ENCODE assay signal across 19 cellular contexts in the genomic region with DNA sequence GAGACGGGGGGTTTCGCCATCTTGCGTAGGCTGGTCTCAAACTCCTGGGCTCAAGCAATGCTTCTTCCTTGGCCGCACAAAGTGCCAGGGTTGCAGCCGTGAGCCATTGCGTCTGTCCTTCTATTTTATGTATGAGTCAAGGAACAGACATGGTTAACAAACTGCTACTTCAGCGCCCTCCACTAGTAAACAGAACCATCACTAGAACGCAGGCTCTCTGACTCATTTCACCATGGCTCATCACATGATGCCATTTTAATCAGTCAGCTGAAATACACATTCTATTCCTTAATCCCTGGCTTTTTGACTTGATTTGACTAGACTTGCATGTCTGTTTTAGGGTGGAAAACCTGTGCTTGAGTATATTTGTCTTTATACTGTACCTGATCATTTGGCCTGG. TPM values are rescaled to one million over a fixed set of nuclear protein-coding genes. Genes with fewer than 3 reads are reported as not detected.
DNase-seq lines count a peak whose midpoint lies in the region; ATAC-seq and TF ChIP-seq lines count a peak whose summit lies in the region.
"Had no signal": no experiment of that assay in that cellular context is flagged by ENCODE, and none has a peak within 500 bp of the region (broad histone marks: within the 10 kb centered on the region; RNA-seq: fewer than 3 reads in every experiment).

No MANE protein-coding gene starts in this region.

- no peaks in the 10 kb centered on the region for H3K79me2 ChIP-seq in ACC112 (ENCODE audit: control insufficient read depth, insufficient read depth, low read length, unreplicated experiment)

- H3K4me3 Mint-ChIP-seq in endodermal cell = no peak overlapping the region
- no peak overlapping the region for H3K4me3 Mint-ChIP-seq in activated CD8-positive, alpha-beta T cell treated with anti-CD3 and anti-CD28 coated beads for 36 hours
- H3K4me3 Mint-ChIP-seq: naive B cell had no signal

- CTCF ChIA-PET in activated CD8-positive, alpha-beta T cell treated with anti-CD3 and anti-CD28 coated beads for 36 hours (lab: Charles Lee) = no interaction called here

- H3K4me1 Mint-ChIP-seq in endodermal cell = peaks cover 25% of the 10 kb centered on the region
- H3K4me1 Mint-ChIP-seq in activated CD8-positive, alpha-beta T cell treated with anti-CD3 and anti-CD28 coated beads for 36 hours (ENCODE audit: low read depth) = no peaks in the 10 kb centered on the region
- H3K4me1 Mint-ChIP-seq: naive B cell had no signal

- H3K27ac ChIP-seq in ACC112 (ENCODE audit: low read depth, low read length) = no peak overlapping the region
- no peak overlapping the region for H3K27ac ChIP-seq in endodermal cell (ENCODE audit: low read depth, low read length)
- H3K27ac ChIP-seq in ovary = no peak overlapping the region
- no peak overlapping the region for H3K27ac ChIP-seq in prostate gland
- H3K27ac ChIP-seq: A549, body of pancreas had no signal

- H2AFZ ChIP-seq in ACC112 (ENCODE audit: low read length, unreplicated experiment) = peak overlapping the region; percentile 62

- H3K36me3 Mint-ChIP-seq in endodermal cell (ENCODE audit: low read depth) = peaks cover 37% of the 10 kb centered on the region
- no peaks in the 10 kb centered on the region for H3K36me3 Mint-ChIP-seq in activated CD8-positive, alpha-beta T cell treated with anti-CD3 and anti-CD28 coated beads for 36 hours (ENCODE audit: low read depth)

- H3K9ac ChIP-seq in endodermal cell (ENCODE audit: extremely low read depth, low read length, poor library complexity, severe bottlenecking) = no peak overlapping the region

- H3K4me1 ChIP-seq in ACC112 (ENCODE audit: control insufficient read depth, insufficient read depth, low read length, unreplicated experiment) = peaks cover 5% of the 10 kb centered on the region
- peaks cover 9% of the 10 kb centered on the region for H3K4me1 ChIP-seq in endodermal cell (ENCODE audit: control insufficient read depth, insufficient read depth, low read length)
- H3K4me1 ChIP-seq in ovary (ENCODE audit: insufficient read depth) = peaks cover 9% of the 10 kb centered on the region
- no peaks in the 10 kb centered on the region for H3K4me1 ChIP-seq in prostate gland (replicated peaks)
- H3K4me1 ChIP-seq: A549, body of pancreas, Caco-2 had no signal

- ATAC-seq in activated CD8-positive, alpha-beta T cell treated with anti-CD3 and anti-CD28 coated beads for 36 hours = no peak
- ATAC-seq: A549, body of pancreas, PC-3 had no signal

- TF ChIP-seq POLR2A in ovary (IDR thresholded peaks at IDR 0.05) = no peak
- TF ChIP-seq POLR2A in prostate gland (IDR thresholded peaks at IDR 0.05) = no peak

- POLR2A ChIA-PET in activated CD8-positive, alpha-beta T cell treated with anti-CD3 and anti-CD28 coated beads for 36 hours (lab: Charles Lee) = no interaction called here

- no peak for TF ChIP-seq EP300 in ovary (IDR thresholded peaks at IDR 0.05)

- TF ChIP-seq CTCF in endodermal cell (conservative IDR thresholded peaks at IDR 0.05) (no peak), ovary (IDR thresholded peaks at IDR 0.05) (no peak), prostate gland (IDR thresholded peaks at IDR 0.05) (no peak)
- no peak for TF ChIP-seq CTCF in activated CD8-positive, alpha-beta T cell treated with anti-CD3 and anti-CD28 coated beads for 36 hours (IDR thresholded peaks at IDR 0.05)

- peak overlapping the region; percentile 77 for H3K27ac Mint-ChIP-seq in endodermal cell
- H3K27ac Mint-ChIP-seq in activated CD8-positive, alpha-beta T cell treated with anti-CD3 and anti-CD28 coated beads for 36 hours = no peak overlapping the region
- H3K27ac Mint-ChIP-seq: naive B cell had no signal

- H3K27me3 Mint-ChIP-seq in endodermal cell (ENCODE audit: insufficient read depth) = no peaks in the 10 kb centered on the region
- no peaks in the 10 kb centered on the region for H3K27me3 Mint-ChIP-seq in activated CD8-positive, alpha-beta T cell treated with anti-CD3 and anti-CD28 coated beads for 36 hours

- H3K36me3 ChIP-seq in ACC112 (ENCODE audit: insufficient read depth, low read length) (no peaks in the 10 kb centered on the region), endodermal cell (ENCODE audit: control insufficient read depth, insufficient read depth, low read length) (peaks cover 46% of the 10 kb centered on the region), ovary (no peaks in the 10 kb centered on the region), prostate gland (no peaks in the 10 kb centered on the region)

- H3K9me3 ChIP-seq in endodermal cell (ENCODE audit: control insufficient read depth, low read length) (peaks cover 27% of the 10 kb centered on the region), ovary (no peaks in the 10 kb centered on the region), prostate gland (no peaks in the 10 kb centered on the region)
- H3K9me3 ChIP-seq: A549, body of pancreas, Caco-2 had no signal

- intact Hi-C loops in ovary (cut with DNase I) = no loop called here
- intact Hi-C loops in activated CD8-positive, alpha-beta T cell treated with anti-CD3 and anti-CD28 coated beads for 36 hours (cut with micrococcal nuclease) = no loop called here
- intact Hi-C loops in prostate gland (cut with DNase I) = no loop called here

- no peaks in the 10 kb centered on the region for H3K27me3 ChIP-seq in ACC112 (ENCODE audit: insufficient read depth, low read length)
- no peaks in the 10 kb centered on the region for H3K27me3 ChIP-seq in endodermal cell (ENCODE audit: control insufficient read depth, insufficient read depth, low read length, poor library complexity, severe bottlenecking)
- no peaks in the 10 kb centered on the region for H3K27me3 ChIP-seq in ovary
- no peaks in the 10 kb centered on the region for H3K27me3 ChIP-seq in prostate gland (replicated peaks; ENCODE audit: insufficient read depth)
- H3K27me3 ChIP-seq: body of pancreas had no signal

- 88 to 92% methylated on average over 7 to 8 of the region's 8 CpGs for WGBS in endodermal cell (ENCODE audit: insufficient coverage in 1 of 2, insufficient read length in 1 of 2), 2 experiments
- 85 to 89% (median 87%) methylated on average over 8 of the region's 8 CpGs for WGBS in ovary, 3 donors
- WGBS in prostate gland = 88% methylated on average over 8 of the region's 8 CpGs

- H3K9me3 Mint-ChIP-seq in endodermal cell = peaks cover 12% of the 10 kb centered on the region
- H3K9me3 Mint-ChIP-seq in activated CD8-positive, alpha-beta T cell treated with anti-CD3 and anti-CD28 coated beads for 36 hours = no peaks in the 10 kb centered on the region
- H3K9me3 Mint-ChIP-seq: naive B cell had no signal

- H3K4me3 ChIP-seq in ACC112 (ENCODE audit: low read depth, low read length) (no peak overlapping the region), endodermal cell (ENCODE audit: low read length) (no peak overlapping the region), ovary (no peak overlapping the region), prostate gland (no peak overlapping the region)
- H3K4me3 ChIP-seq: A549, body of pancreas had no signal

- peak; percentile 61 for DNase-seq in HT1080 (ENCODE audit: low read depth)
- DNase-seq in endodermal cell = no peak
- peak; percentile 42 for DNase-seq in kidney glomerular epithelial cell (lab: John Stamatoyannopoulos, UW)
- DNase-seq in SW 1271 (lab: John Stamatoyannopoulos, UW) = no peak
- no peak for DNase-seq in ovary
- DNase-seq in activated CD8-positive, alpha-beta T cell treated with anti-CD3 and anti-CD28 coated beads for 36 hours = no peak
- DNase-seq in prostate gland (ENCODE audit: low spot score) = no peak
- DNase-seq: activated gamma-delta T cell treated with Interleukin-2 at 50 U/mL for 16 hours, body of pancreas, Caco-2, glutamatergic neuron, left cardiac atrium, naive B cell, NCI-H187 treated with DMSO at 0.1 percent for 48 hours, NCI-H524 treated with DMSO at 0.1 percent for 48 hours, PC-3, substantia nigra had no signal

RNA-seq across cellular contexts. Expression of a gene that starts 41.3 kb away (rescaled TPM):
- 9.7 and 9.8 TPM in 2 replicates for total RNA-seq in HT1080 (2014; rRNA removed; shearing (Covaris generic))
- polyA plus RNA-seq in HT1080 (2015; cell fraction: cytosol; rRNA removed) = 0.07 TPM in 1 of 2 replicates, not detected in the other
- 0.06 TPM in 1 of 2 replicates, not detected in the other for polyA plus RNA-seq in HT1080 (2015; cell fraction: nucleus; rRNA removed)
- total RNA-seq in endodermal cell = 10 to 100 TPM; 79.9 to 96.1 TPM
- 23.5 TPM for polyA plus RNA-seq in endodermal cell (2013, experiment 1 of 2)
- polyA plus RNA-seq in endodermal cell (2013, experiment 2 of 2) = 24.6 TPM
- 100 to 1,000 TPM in 1 of 7 donors, 10 to 100 TPM in 6; 50.7 to 107 (median 71.2) TPM for total RNA-seq in ovary
- 10 to 100 TPM; 38.8 to 45.7 TPM for polyA plus RNA-seq in ovary
- 100 to 1,000 TPM; 132 to 133 TPM for total RNA-seq in activated CD8-positive, alpha-beta T cell treated with anti-CD3 and anti-CD28 coated beads for 36 hours
- total RNA-seq in prostate gland = 10 to 100 TPM; 19.2 to 43.2 TPM
- total RNA-seq: PC-3 had no signal

Comparison
In these comparisons a context has a peak if more than half of its experiments do, and no peak if none do; other contexts are left out.
1. DNase-seq: peak in HT1080 (single experiment) and kidney glomerular epithelial cell (single experiment); none in endodermal cell (single experiment), SW 1271 (0 of 2), ovary (0 of 5), activated CD8-positive, alpha-beta T cell treated with anti-CD3 and anti-CD28 coated beads for 36 hours (single experiment) and prostate gland (single experiment).